Comparison of ENCODE assay signal across 8 cellular contexts in genomic region chr17:76681222-76682137, GRCh38. TPM values are rescaled to one million over a fixed set of nuclear protein-coding genes. Genes with fewer than 3 reads are reported as not detected.
A peak's percentile ranks its signal among the peaks of the same experiment; 100 is the strongest.
DNase-seq lines count a peak whose midpoint lies in the region; ATAC-seq and TF ChIP-seq lines count a peak whose summit lies in the region.

No MANE protein-coding gene starts in this region.

- H3K36me3 Mint-ChIP-seq in activated naive CD4-positive, alpha-beta T cell treated with anti-CD3 and anti-CD28 coated beads, Interleukin-2, amount 10 ng/mL, durations not matched to agents 7 days and 5 days = peaks cover 1% of the 10 kb centered on the region
- H3K36me3 Mint-ChIP-seq in progenitor cell of endocrine pancreas (ENCODE audit: insufficient read depth) = peaks cover 6% of the 10 kb centered on the region

- H3K4me2 ChIP-seq in SK-N-SH = no peak overlapping the region

- no peaks in the 10 kb centered on the region for H3K27me3 ChIP-seq in SK-N-SH (ENCODE audit: insufficient read depth)

- H3F3A ChIP-seq in SK-N-SH (replicated peaks; ENCODE audit: insufficient read depth) = peaks cover 4% of the 10 kb centered on the region

- H3K4me1 ChIP-seq in SK-N-SH (ENCODE audit: control insufficient read depth in 1 of 2, insufficient read depth in 2 of 2, low read depth in 1 of 2, low read length in 1 of 2) = peaks cover 0 to 23% of the 10 kb centered on the region in 2 experiments; a peak in 1 of 4 replicates

- no peaks in the 10 kb centered on the region for H3K79me2 ChIP-seq in SK-N-SH (ENCODE audit: insufficient read depth)

- no peak overlapping the region for H3K9ac ChIP-seq in SK-N-SH

- H3K27ac Mint-ChIP-seq in activated naive CD4-positive, alpha-beta T cell treated with anti-CD3 and anti-CD28 coated beads, Interleukin-2, amount 10 ng/mL, durations not matched to agents 7 days and 5 days = no peak overlapping the region
- H3K27ac Mint-ChIP-seq in progenitor cell of endocrine pancreas = no peak overlapping the region

- H2AFZ ChIP-seq in SK-N-SH (ENCODE audit: low read depth) = no peak overlapping the region

- CTCF ChIA-PET in SK-N-SH (lab: Yijun Ruan, JAX) = interaction anchor here (0.6 to 12.2 kb wide), 67 partner anchors 9 to 836 kb away, joined by 3 to 255 read pairs (median 4); partner anchors contain the start of genes CYGB, MXRA7, PRCD and ST6GALNAC2
- CTCF ChIA-PET in activated naive CD4-positive, alpha-beta T cell treated with anti-CD3 and anti-CD28 coated beads, Interleukin-2, amount 10 ng/mL, durations not matched to agents 7 days and 5 days (lab: Charles Lee) = interaction anchor here (0.6 to 2.5 kb wide), 26 partner anchors 10 to 214 kb away, joined by 3 to 35 read pairs (median 5); partner anchors contain the start of genes AANAT and ST6GALNAC1

- peaks cover 7% of the 10 kb centered on the region for H3K4me1 Mint-ChIP-seq in activated naive CD4-positive, alpha-beta T cell treated with anti-CD3 and anti-CD28 coated beads, Interleukin-2, amount 10 ng/mL, durations not matched to agents 7 days and 5 days
- H3K4me1 Mint-ChIP-seq in progenitor cell of endocrine pancreas (ENCODE audit: low read depth) = peaks cover 2% of the 10 kb centered on the region

- 54% methylated on average over 16 of the region's 16 CpGs for WGBS in SK-N-SH (ENCODE audit: low lambda C conversion rate)

- H3K9me2 ChIP-seq in SK-N-SH = no peaks in the 10 kb centered on the region

- no peak for TF ChIP-seq EP300 in SK-N-SH (IDR thresholded peaks at IDR 0.05; ENCODE audit: borderline replicate concordance in 1 of 2, low read depth in 1 of 2, low read length in 1 of 2)

- TF ChIP-seq CTCF in SK-N-SH (IDR thresholded peaks at IDR 0.05) (peak; percentile 95), progenitor cell of endocrine pancreas (IDR thresholded peaks at IDR 0.05; ENCODE audit: unreplicated experiment) (peak; percentile 75)

- H3K27me3 Mint-ChIP-seq in activated naive CD4-positive, alpha-beta T cell treated with anti-CD3 and anti-CD28 coated beads, Interleukin-2, amount 10 ng/mL, durations not matched to agents 7 days and 5 days = peaks cover 41% of the 10 kb centered on the region
- H3K27me3 Mint-ChIP-seq in progenitor cell of endocrine pancreas = no peaks in the 10 kb centered on the region

- peak overlapping the region in 1 of 2 experiments; percentile 23; a peak in 1 of 4 replicates for H3K27ac ChIP-seq in SK-N-SH (ENCODE audit: low read depth in 2 of 2, low read length in 1 of 2)

- H3K4me3 Mint-ChIP-seq in activated naive CD4-positive, alpha-beta T cell treated with anti-CD3 and anti-CD28 coated beads, Interleukin-2, amount 10 ng/mL, durations not matched to agents 7 days and 5 days = no peak overlapping the region
- H3K4me3 Mint-ChIP-seq in progenitor cell of endocrine pancreas (ENCODE audit: low read depth) = no peak overlapping the region

- peak; percentile 95 for TF ChIP-seq RAD21 in SK-N-SH (IDR thresholded peaks at IDR 0.05; ENCODE audit: low read length)

- no peaks in the 10 kb centered on the region for H3K9me3 Mint-ChIP-seq in activated naive CD4-positive, alpha-beta T cell treated with anti-CD3 and anti-CD28 coated beads, Interleukin-2, amount 10 ng/mL, durations not matched to agents 7 days and 5 days
- no peaks in the 10 kb centered on the region for H3K9me3 Mint-ChIP-seq in progenitor cell of endocrine pancreas (ENCODE audit: low read depth)

- H3K9me3 ChIP-seq in SK-N-SH = no peaks in the 10 kb centered on the region

- no peak overlapping the region; a peak in 1 of 4 replicates for H3K4me3 ChIP-seq in SK-N-SH (ENCODE audit: low read depth in 2 of 2, low read length in 1 of 2)

- DNase-seq in DMS53 (lab: John Stamatoyannopoulos, UW) (peak; percentile 83), M059J (ENCODE audit: low read depth) (peak; percentile 51), SK-N-SH (peak; percentile 89), Right ventricle myocardium inferior (ENCODE audit: missing footprints) (no peak), progenitor cell of endocrine pancreas (ENCODE audit: low spot score, unreplicated experiment) (peak; percentile 68), ureter (ENCODE audit: low spot score) (peak; percentile 79), cortex of kidney (lab: John Stamatoyannopoulos, UW) (no peak)
- DNase-seq in activated naive CD4-positive, alpha-beta T cell treated with anti-CD3 and anti-CD28 coated beads, Interleukin-2, amount 10 ng/mL, durations not matched to agents 7 days and 5 days = peak; percentile 87

- peak; percentile 59 for ATAC-seq in Right ventricle myocardium inferior

- POLR2A ChIA-PET in SK-N-SH (lab: Yijun Ruan, JAX) = interaction anchor here (0.6 to 2.1 kb wide), 14 partner anchors 10 to 161 kb away, joined by 3 to 8 read pairs (median 4); partner anchors contain the start of gene JMJD6

- peaks cover 21 to 44% of the 10 kb centered on the region in 2 experiments for H3K36me3 ChIP-seq in SK-N-SH (replicated peaks in 1 of 2; ENCODE audit: control insufficient read depth in 1 of 2, insufficient read depth in 2 of 2, low read length in 1 of 2)

- intact Hi-C loops in Right ventricle myocardium inferior (cut with DNase I) = loop anchor here (2.0 kb wide), 1 partner anchor 33 kb away; no protein-coding TSS in a partner anchor

- peaks cover 7% of the 10 kb centered on the region; the same call in 1 of the 2 replicates for H4K20me1 ChIP-seq in SK-N-SH (ENCODE audit: insufficient read depth)

TF ChIP-seq in SK-N-SH, 30 proteins besides CTCF, POLR2A, EP300 and RAD21:
- TF ChIP-seq RFX5 (IDR thresholded peaks at IDR 0.05; ENCODE audit: low read length) (no peak), CHD2 (IDR thresholded peaks at IDR 0.05; ENCODE audit: low read length, partially characterized antibody) (no peak), SMC3 (IDR thresholded peaks at IDR 0.05; ENCODE audit: low read depth, low read length) (peak; percentile 95), ZBTB33 (IDR thresholded peaks at IDR 0.05; ENCODE audit: borderline replicate concordance, low read depth) (no peak), MXI1 (IDR thresholded peaks at IDR 0.05; ENCODE audit: low read depth, low read length) (peak; percentile 63), SIN3A (IDR thresholded peaks at IDR 0.05; ENCODE audit: borderline replicate concordance, low read depth, low read length) (peak; percentile 36; the same call in 1 of the 2 replicates), RCOR1 (IDR thresholded peaks at IDR 0.05; ENCODE audit: low read length) (peak; percentile 37; the same call in 1 of the 2 replicates)
TF ChIP-seq in SK-N-SH: peak in this region for 4.

RNA-seq across cellular contexts. Expression of gene MXRA7, which starts 29.3 kb away (rescaled TPM):
- total RNA-seq in M059J (2014; rRNA removed; shearing (Covaris generic)) = 125 and 142 TPM in 2 replicates
- polyA plus RNA-seq in SK-N-SH (2012; rRNA removed) = 154 and 187 TPM in 2 replicates
- polyA plus RNA-seq in SK-N-SH (2012; cell fraction: cytosol; rRNA removed) = 223 and 232 TPM in 2 replicates
- polyA plus RNA-seq in SK-N-SH (2012; cell fraction: nucleus; rRNA removed) = 55.0 and 81.5 TPM in 2 replicates
- total RNA-seq in Right ventricle myocardium inferior = 375 TPM
- total RNA-seq in progenitor cell of endocrine pancreas = 93.3 and 94.9 TPM in 2 replicates
- 129 TPM for total RNA-seq in ureter

RNA-seq across cellular contexts. Expression of gene ST6GALNAC1, which starts 37.9 kb away (rescaled TPM):
- total RNA-seq in M059J (2014; rRNA removed; shearing (Covaris generic)) = not detected in 2 replicates
- not detected in 2 replicates for polyA plus RNA-seq in SK-N-SH (2012; rRNA removed)
- not detected in 2 replicates for polyA plus RNA-seq in SK-N-SH (2012; cell fraction: cytosol; rRNA removed)
- polyA plus RNA-seq in SK-N-SH (2012; cell fraction: nucleus; rRNA removed) = 0.11 TPM in 1 of 2 replicates, not detected in the other
- 6.1 TPM for total RNA-seq in Right ventricle myocardium inferior
- total RNA-seq in progenitor cell of endocrine pancreas = 6.6 and 8.4 TPM in 2 replicates
- 11.3 TPM for total RNA-seq in ureter

RNA-seq across cellular contexts. Expression of gene JMJD6, which starts 44.9 kb away (rescaled TPM):
- 28.6 and 40.5 TPM in 2 replicates for total RNA-seq in M059J (2014; rRNA removed; shearing (Covaris generic))
- 20.1 and 23.3 TPM in 2 replicates for polyA plus RNA-seq in SK-N-SH (2012; rRNA removed)
- 15.2 and 15.7 TPM in 2 replicates for polyA plus RNA-seq in SK-N-SH (2012; cell fraction: cytosol; rRNA removed)
- polyA plus RNA-seq in SK-N-SH (2012; cell fraction: nucleus; rRNA removed) = 60.2 and 109 TPM in 2 replicates
- total RNA-seq in Right ventricle myocardium inferior = 62.8 TPM
- total RNA-seq in progenitor cell of endocrine pancreas = 24.1 and 25.6 TPM in 2 replicates
- 28.2 TPM for total RNA-seq in ureter

RNA-seq across cellular contexts. Expression of gene METTL23, which starts 45.2 kb away (rescaled TPM):
- 41.0 and 60.8 TPM in 2 replicates for total RNA-seq in M059J (2014; rRNA removed; shearing (Covaris generic))
- polyA plus RNA-seq in SK-N-SH (2012; rRNA removed) = 75.9 and 96.8 TPM in 2 replicates
- 87.6 and 89.2 TPM in 2 replicates for polyA plus RNA-seq in SK-N-SH (2012; cell fraction: cytosol; rRNA removed)
- 80.8 and 107 TPM in 2 replicates for polyA plus RNA-seq in SK-N-SH (2012; cell fraction: nucleus; rRNA removed)
- total RNA-seq in Right ventricle myocardium inferior (17.3 TPM), progenitor cell of endocrine pancreas (28.2 TPM in 2 replicates), ureter (28.5 TPM)

RNA-seq across cellular contexts. Expression of gene SRSF2, which starts 55.7 kb away (rescaled TPM):
- total RNA-seq in M059J (2014; rRNA removed; shearing (Covaris generic)) = 225 and 289 TPM in 2 replicates
- 211 and 271 TPM in 2 replicates for polyA plus RNA-seq in SK-N-SH (2012; rRNA removed)
- polyA plus RNA-seq in SK-N-SH (2012; cell fraction: cytosol; rRNA removed) = 162 and 197 TPM in 2 replicates
- polyA plus RNA-seq in SK-N-SH (2012; cell fraction: nucleus; rRNA removed) = 1,226 and 1,940 TPM in 2 replicates
- total RNA-seq in Right ventricle myocardium inferior = 74.0 TPM
- total RNA-seq in progenitor cell of endocrine pancreas = 265 and 276 TPM in 2 replicates
- total RNA-seq in ureter = 231 TPM

Comparison
In these comparisons a context has a peak if more than half of its experiments do, and no peak if none do; other contexts are left out.
1. DNase-seq: peak in DMS53 (single experiment), M059J (single experiment), SK-N-SH (single experiment), activated naive CD4-positive, alpha-beta T cell treated with anti-CD3 and anti-CD28 coated beads, Interleukin-2, amount 10 ng/mL, durations not matched to agents 7 days and 5 days (single experiment), progenitor cell of endocrine pancreas (single experiment) and ureter (single experiment); none in Right ventricle myocardium inferior (single experiment) and cortex of kidney (single experiment).